In genomic region chr2:149989447-149990063, GRCh38 we compare ENCODE assay signal across 16 cellular contexts.
DNase-seq lines count a peak whose midpoint lies in the region; ATAC-seq, FAIRE-seq and TF ChIP-seq lines count a peak whose summit lies in the region.
"Had no signal": no experiment of that assay in that cellular context is flagged by ENCODE, and none has a peak within 500 bp of the region (broad histone marks: within the 10 kb centered on the region; RNA-seq: fewer than 3 reads in every experiment).

No MANE protein-coding gene starts in this region.

- no peaks in the 10 kb centered on the region for H3K27me3 Mint-ChIP-seq in Caco-2 (ENCODE audit: insufficient read depth, unreplicated experiment)
- H3K27me3 Mint-ChIP-seq: activated naive CD8-positive, alpha-beta T cell; CD4-positive, CD25-positive, alpha-beta regulatory T cell had no signal

- H3K36me3 Mint-ChIP-seq in Caco-2 (ENCODE audit: insufficient read depth, unreplicated experiment): peaks cover 13% of the 10 kb centered on the region
- H3K36me3 Mint-ChIP-seq: activated naive CD8-positive, alpha-beta T cell; CD4-positive, CD25-positive, alpha-beta regulatory T cell had no signal

- no peak for ATAC-seq in GM21723 (IDR thresholded peaks at IDR 0.05; ENCODE audit: unreplicated experiment)
- ATAC-seq: stimulated activated naive CD8-positive, alpha-beta T cell treated with anti-CD3 and anti-CD28 coated beads, Interleukin-15, Interleukin-2, amounts not matched to agents 100 U/mL and 50 U/mL, for 24 hours had no signal

- DNase-seq in Caco-2 (peak in 1 of 2 experiments; percentile 50), NCI-H446 treated with DMSO at 0.1 percent for 48 hours (lab: John Stamatoyannopoulos, UW) (peak; percentile 22), mucosa of gallbladder (ENCODE audit: low spot score) (peak; percentile 12), GM10266 (ENCODE audit: extremely low spot score) (no peak), frontal cortex (ENCODE audit: low spot score in 2 of 2) (no peak), transverse colon (no peak)
- DNase-seq: activated CD4-positive, alpha-beta T cell treated with anti-CD3 and anti-CD28 coated beads, Interleukin-2, amount 50 U/mL, for 4 hours; CD4-positive, CD25-positive, alpha-beta regulatory T cell; NCI-H1048; NCI-H526 treated with DMSO at 0.1 percent for 48 hours; stimulated activated CD4-positive, alpha-beta T cell treated with anti-CD3 and anti-CD28 coated beads, Interleukin-2, amount 100 ng/mL, for 48 hours; stimulated activated naive CD8-positive, alpha-beta T cell treated with anti-CD3 and anti-CD28 coated beads, Interleukin-15, Interleukin-2, amounts not matched to agents 100 U/mL and 50 U/mL, for 24 hours had no signal

- 20 to 27% methylated on average over 1 to 2 of the region's 2 CpGs for WGBS in transverse colon (ENCODE audit: low coverage in 1 of 2), 2 donors

- H3K27me3 ChIP-seq in Caco-2 (replicated peaks; ENCODE audit: control insufficient read depth, insufficient read depth, low read length) (no peaks in the 10 kb centered on the region), transverse colon (no peaks in the 10 kb centered on the region)

- H3K4me3 Mint-ChIP-seq in Caco-2 (ENCODE audit: unreplicated experiment): peak overlapping the region; percentile 42
- H3K4me3 Mint-ChIP-seq: activated naive CD8-positive, alpha-beta T cell; CD4-positive, CD25-positive, alpha-beta regulatory T cell had no signal

- H3K27ac ChIP-seq in transverse colon: no peak overlapping the region
- H3K27ac ChIP-seq: SK-N-MC had no signal

- TF ChIP-seq CTCF in Caco-2 (IDR thresholded peaks at IDR 0.05; ENCODE audit: insufficient read depth in 1 of 2, low read depth in 1 of 2, low read length in 1 of 2, severe bottlenecking in 1 of 2, unreplicated experiment in 1 of 2): no peak
- no peak for TF ChIP-seq CTCF in GM10266 (IDR thresholded peaks at IDR 0.05; ENCODE audit: control insufficient read depth, insufficient read depth, low read depth, missing control alignments)
- no peak for TF ChIP-seq CTCF in transverse colon (IDR thresholded peaks at IDR 0.05)

- TF ChIP-seq EP300 in transverse colon (IDR thresholded peaks at IDR 0.05; ENCODE audit: low read depth): no peak

- CTCF ChIA-PET in Caco-2 (lab: Charles Lee): interaction anchor here (0.5 kb wide), 1 partner anchor 10 kb away, joined by 4 read pairs; no protein-coding TSS in a partner anchor

- no TSS peak for BruUV-seq in Caco-2 (replicated peaks; lab: Mats Ljungman, UMichigan)

- H3K9me3 ChIP-seq in Caco-2: no peaks in the 10 kb centered on the region; the same call in 1 of the 2 replicates
- no peaks in the 10 kb centered on the region for H3K9me3 ChIP-seq in transverse colon

- in situ Hi-C loops in transverse colon (cut with MboI; ENCODE audit: low pct_ligation_motif_present in 1 of 4, low pct_unique_long_range_greater_than_20kb in 1 of 4, low sequenced_read_pairs in 3 of 4): no loop called here

- H3K36me3 ChIP-seq in Caco-2 (ENCODE audit: control insufficient read depth, insufficient read depth, low read length): no peaks in the 10 kb centered on the region; the same call in 1 of the 2 replicates
- no peaks in the 10 kb centered on the region for H3K36me3 ChIP-seq in transverse colon

- peak overlapping the region; percentile 87 for H3K27ac Mint-ChIP-seq in Caco-2 (ENCODE audit: unreplicated experiment)
- H3K27ac Mint-ChIP-seq: activated naive CD8-positive, alpha-beta T cell; CD4-positive, CD25-positive, alpha-beta regulatory T cell had no signal

- peaks cover 19% of the 10 kb centered on the region for H3K9me3 Mint-ChIP-seq in Caco-2 (ENCODE audit: unreplicated experiment)

- POLR2A ChIA-PET in Caco-2 (lab: Charles Lee): interaction anchor here (0.6 kb wide), 1 partner anchor 306 kb away, joined by 4 read pairs; no protein-coding TSS in a partner anchor

- intact Hi-C loops in Caco-2 (cut with micrococcal nuclease; ENCODE audit: unreplicated experiment) (loop anchor here (2.0 to 10.0 kb wide), 3 partner anchors 109 to 495 kb away; partner anchors contain the start of gene RND3), transverse colon (cut with DNase I; ENCODE audit: low total_unique reads) (no loop called here)

- no peak overlapping the region for H3K4me3 ChIP-seq in Caco-2 (ENCODE audit: low read depth, low read length)
- H3K4me3 ChIP-seq in transverse colon: no peak overlapping the region
- H3K4me3 ChIP-seq: SK-N-MC had no signal

- FAIRE-seq in endometrium (lab: Jason Lieb, UNC): peak; percentile 15
- no peak for FAIRE-seq in frontal cortex (lab: Jason Lieb, UNC)

- peaks cover 47% of the 10 kb centered on the region for H3K4me1 ChIP-seq in Caco-2
- no peaks in the 10 kb centered on the region for H3K4me1 ChIP-seq in transverse colon

- peaks cover 51% of the 10 kb centered on the region for H3K4me1 Mint-ChIP-seq in Caco-2 (ENCODE audit: low read depth, unreplicated experiment)
- H3K4me1 Mint-ChIP-seq: CD4-positive, CD25-positive, alpha-beta regulatory T cell had no signal

- no peak for TF ChIP-seq POLR2A in transverse colon (IDR thresholded peaks at IDR 0.05)

Comparison
In these comparisons a context has a peak if more than half of its experiments do, and no peak if none do; other contexts are left out.
1. DNase-seq: peak in NCI-H446 treated with DMSO at 0.1 percent for 48 hours (single experiment) and mucosa of gallbladder (single experiment); none in GM10266 (single experiment), frontal cortex (0 of 2) and transverse colon (single experiment).